In genomic region chr10:17029581-17030271, GRCh38 we compare ENCODE assay signal across 9 cellular contexts.
DNase-seq lines count a peak whose midpoint lies in the region; ATAC-seq and TF ChIP-seq lines count a peak whose summit lies in the region.
"Had no signal": no experiment of that assay in that cellular context is flagged by ENCODE, and none has a peak within 500 bp of the region (broad histone marks: within the 10 kb centered on the region; RNA-seq: fewer than 3 reads in every experiment).

No MANE protein-coding gene starts in this region.

- H3K36me3 ChIP-seq in vagina = no peaks in the 10 kb centered on the region

- H3K4me1 ChIP-seq in vagina = peaks cover 29% of the 10 kb centered on the region

- DNase-seq in SK-MEL-5 (ENCODE audit: low read depth, low spot score) (peak; percentile 67), Right ventricle myocardium inferior (ENCODE audit: missing footprints) (peak; percentile 87), renal cortical epithelial cell (ENCODE audit: low read depth) (peak; percentile 68), vagina (ENCODE audit: extremely low spot score in 2 of 2) (no peak), NCI-H446 treated with DMSO at 0.1 percent for 48 hours (lab: John Stamatoyannopoulos, UW) (no peak), NCI-H1930 (lab: John Stamatoyannopoulos, UW) (no peak)
- peak; percentile 94 for DNase-seq in activated naive CD4-positive, alpha-beta T cell treated with anti-CD3 and anti-CD28 coated beads for 36 hours

- CTCF ChIA-PET in activated naive CD4-positive, alpha-beta T cell treated with anti-CD3 and anti-CD28 coated beads for 36 hours (lab: Charles Lee) = no interaction called here

- no peaks in the 10 kb centered on the region for H3K36me3 Mint-ChIP-seq in activated naive CD4-positive, alpha-beta T cell treated with anti-CD3 and anti-CD28 coated beads for 36 hours (ENCODE audit: low read depth)

- peak overlapping the region; percentile 69 for H3K27ac ChIP-seq in vagina
- H3K27ac ChIP-seq: PC-9 had no signal

- no peaks in the 10 kb centered on the region for H3K27me3 ChIP-seq in vagina

- TF ChIP-seq POLR2A in vagina (IDR thresholded peaks at IDR 0.05) = no peak

- no peaks in the 10 kb centered on the region for H3K27me3 Mint-ChIP-seq in activated naive CD4-positive, alpha-beta T cell treated with anti-CD3 and anti-CD28 coated beads for 36 hours (ENCODE audit: low read depth)

- H3K4me3 ChIP-seq in vagina = peak overlapping the region; percentile 21 to 25
- H3K4me3 ChIP-seq: PC-9 had no signal

- ATAC-seq in GM21529 (IDR thresholded peaks at IDR 0.05; ENCODE audit: unreplicated experiment) = peak; percentile 45
- peak; percentile 90 for ATAC-seq in Right ventricle myocardium inferior

- intact Hi-C loops in activated naive CD4-positive, alpha-beta T cell treated with anti-CD3 and anti-CD28 coated beads for 36 hours (cut with micrococcal nuclease) = loop anchor here (1.0 to 5.0 kb wide), 8 partner anchors 31 to 1907 kb away; partner anchors contain the start of gene VIM
- intact Hi-C loops in Right ventricle myocardium inferior (cut with DNase I) = loop anchor here (5.0 kb wide), 2 partner anchors 43 to 198 kb away; partner anchors contain the start of gene VIM
- intact Hi-C loops in vagina (cut with DNase I) = no loop called here

- H3K4me1 Mint-ChIP-seq in activated naive CD4-positive, alpha-beta T cell treated with anti-CD3 and anti-CD28 coated beads for 36 hours (ENCODE audit: low read depth) = peaks cover 69% of the 10 kb centered on the region

- in situ Hi-C loops in SK-MEL-5 (cut with HindIII; ENCODE audit: low pct_unique_long_range_greater_than_20kb, low sequenced_read_pairs) = no loop called here

- no peaks in the 10 kb centered on the region for H3K9me3 ChIP-seq in vagina

- H3K4me3 Mint-ChIP-seq in activated naive CD4-positive, alpha-beta T cell treated with anti-CD3 and anti-CD28 coated beads for 36 hours = peak overlapping the region; percentile 61

- H3K9me3 Mint-ChIP-seq in activated naive CD4-positive, alpha-beta T cell treated with anti-CD3 and anti-CD28 coated beads for 36 hours = no peaks in the 10 kb centered on the region

- peak overlapping the region; percentile 83 for H3K27ac Mint-ChIP-seq in activated naive CD4-positive, alpha-beta T cell treated with anti-CD3 and anti-CD28 coated beads for 36 hours

- TF ChIP-seq CTCF in vagina (IDR thresholded peaks at IDR 0.05) = peak in 1 of 3 experiments; percentile 21

Comparison
In these comparisons a context has a peak if more than half of its experiments do, and no peak if none do; other contexts are left out.
1. DNase-seq: peak in SK-MEL-5 (single experiment), activated naive CD4-positive, alpha-beta T cell treated with anti-CD3 and anti-CD28 coated beads for 36 hours (single experiment), Right ventricle myocardium inferior (single experiment) and renal cortical epithelial cell (single experiment); none in vagina (0 of 2), NCI-H446 treated with DMSO at 0.1 percent for 48 hours (single experiment) and NCI-H1930 (0 of 2).